Comparison of ENCODE assay signal across 11 cellular contexts in the genomic region with DNA sequence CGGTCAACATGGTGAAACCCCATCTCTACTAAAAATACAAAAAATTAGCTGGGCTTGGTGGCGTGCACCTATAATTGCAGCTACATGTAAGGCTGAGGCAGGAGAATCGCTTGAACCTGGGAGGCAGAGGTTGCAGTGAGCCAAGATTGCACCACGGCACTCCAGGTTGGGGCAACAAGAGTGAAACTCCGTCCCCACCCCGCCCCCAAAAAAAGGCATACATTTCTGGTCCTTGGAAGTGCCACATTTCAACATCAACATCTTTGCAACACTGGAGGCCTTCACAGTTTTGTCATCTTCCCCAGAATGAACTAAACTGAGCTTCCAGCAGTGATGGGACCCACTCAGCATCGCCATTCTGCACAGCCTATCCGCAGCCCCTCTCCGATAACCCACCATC. TPM values are rescaled to one million over a fixed set of nuclear protein-coding genes. Genes with fewer than 3 reads are reported as not detected.
DNase-seq lines count a peak whose midpoint lies in the region; ATAC-seq and TF ChIP-seq lines count a peak whose summit lies in the region.
"Had no signal": no experiment of that assay in that cellular context is flagged by ENCODE, and none has a peak within 500 bp of the region (broad histone marks: within the 10 kb centered on the region; RNA-seq: fewer than 3 reads in every experiment).

No MANE protein-coding gene starts in this region.

- H3K9me3 ChIP-seq in testis = no peaks in the 10 kb centered on the region
- H3K9me3 ChIP-seq: A549 had no signal

- H3K36me3 ChIP-seq in testis (ENCODE audit: low read depth, missing control alignments) = no peaks in the 10 kb centered on the region

- CTCF ChIA-PET in activated CD8-positive, alpha-beta T cell treated with anti-CD3 and anti-CD28 coated beads, Interleukin-2, amount 10 ng/mL, durations not matched to agents 7 days and 5 days (lab: Charles Lee) = interaction anchor here (1.7 to 10.1 kb wide), 4 partner anchors 11 to 33 kb away, joined by 5 to 156 read pairs (median 41); no protein-coding TSS in a partner anchor

- no peak overlapping the region for H3K4me3 ChIP-seq in testis
- H3K4me3 ChIP-seq: A549, SK-N-MC had no signal

- POLR2A ChIA-PET in activated CD8-positive, alpha-beta T cell treated with anti-CD3 and anti-CD28 coated beads, Interleukin-2, amount 10 ng/mL, durations not matched to agents 7 days and 5 days (lab: Charles Lee) = interaction anchor here (2.8 kb wide), 1 partner anchor 10 kb away, joined by 15 read pairs; no protein-coding TSS in a partner anchor

- ATAC-seq in activated CD8-positive, alpha-beta T cell treated with anti-CD3 and anti-CD28 coated beads, Interleukin-2, amount 10 ng/mL, durations not matched to agents 7 days and 5 days = no peak
- ATAC-seq: A549 had no signal

- 94 to 98% methylated on average over 9 of the region's 9 CpGs for WGBS in testis, 2 donors

- H3K27me3 Mint-ChIP-seq in activated CD4-positive, alpha-beta T cell treated with anti-CD3 and anti-CD28 coated beads, Interleukin-2, amount 10 ng/mL, durations not matched to agents 24 days and 14 days = no peaks in the 10 kb centered on the region
- H3K27me3 Mint-ChIP-seq in activated CD8-positive, alpha-beta T cell treated with anti-CD3 and anti-CD28 coated beads, Interleukin-2, amount 10 ng/mL, durations not matched to agents 7 days and 5 days (ENCODE audit: low read depth) = no peaks in the 10 kb centered on the region
- no peaks in the 10 kb centered on the region for H3K27me3 Mint-ChIP-seq in mesothelial cell of epicardium (ENCODE audit: low read depth)

- peaks cover 83% of the 10 kb centered on the region for H3K4me1 ChIP-seq in testis

- no peaks in the 10 kb centered on the region for H3K9me3 Mint-ChIP-seq in activated CD4-positive, alpha-beta T cell treated with anti-CD3 and anti-CD28 coated beads, Interleukin-2, amount 10 ng/mL, durations not matched to agents 24 days and 14 days
- no peaks in the 10 kb centered on the region for H3K9me3 Mint-ChIP-seq in activated CD8-positive, alpha-beta T cell treated with anti-CD3 and anti-CD28 coated beads, Interleukin-2, amount 10 ng/mL, durations not matched to agents 7 days and 5 days (ENCODE audit: insufficient read depth)
- H3K9me3 Mint-ChIP-seq in mesothelial cell of epicardium = no peaks in the 10 kb centered on the region

- H3K4me1 Mint-ChIP-seq in activated CD4-positive, alpha-beta T cell treated with anti-CD3 and anti-CD28 coated beads, Interleukin-2, amount 10 ng/mL, durations not matched to agents 24 days and 14 days = peaks cover 78% of the 10 kb centered on the region
- H3K4me1 Mint-ChIP-seq in activated CD8-positive, alpha-beta T cell treated with anti-CD3 and anti-CD28 coated beads, Interleukin-2, amount 10 ng/mL, durations not matched to agents 7 days and 5 days (ENCODE audit: low read depth) = peaks cover 65% of the 10 kb centered on the region
- H3K4me1 Mint-ChIP-seq in mesothelial cell of epicardium = peaks cover 58% of the 10 kb centered on the region

- TF ChIP-seq CTCF in mesothelial cell of epicardium (IDR thresholded peaks at IDR 0.05; ENCODE audit: unreplicated experiment) (no peak), testis (IDR thresholded peaks at IDR 0.05) (no peak)

- peak overlapping the region; percentile 3 to 81 for H3K27ac ChIP-seq in testis
- H3K27ac ChIP-seq: A549, SK-N-MC had no signal

- DNase-seq in activated CD4-positive, alpha-beta T cell treated with anti-CD3 and anti-CD28 coated beads, Interleukin-2, amount 10 ng/mL, durations not matched to agents 24 days and 14 days = no peak
- no peak for DNase-seq in activated CD4-positive, alpha-beta T cell treated with anti-CD3 and anti-CD28 coated beads for 1 hour
- DNase-seq in activated CD8-positive, alpha-beta T cell treated with anti-CD3 and anti-CD28 coated beads, Interleukin-2, amount 10 ng/mL, durations not matched to agents 7 days and 5 days = no peak
- DNase-seq in mesothelial cell of epicardium (ENCODE audit: low spot score in 2 of 2, unreplicated experiment in 2 of 2) (no peak), testis (no peak), SK-N-DZ (ENCODE audit: low spot score) (no peak), AG08396 (ENCODE audit: low spot score) (no peak), NCI-H128 (lab: John Stamatoyannopoulos, UW; ENCODE audit: unreplicated experiment) (no peak)
- DNase-seq: NCI-H526 treated with DMSO at 0.1 percent for 48 hours had no signal

- TF ChIP-seq POLR2A in testis (IDR thresholded peaks at IDR 0.05) = no peak

- peaks cover 35% of the 10 kb centered on the region for H3K36me3 Mint-ChIP-seq in activated CD4-positive, alpha-beta T cell treated with anti-CD3 and anti-CD28 coated beads, Interleukin-2, amount 10 ng/mL, durations not matched to agents 24 days and 14 days (ENCODE audit: low read depth)
- H3K36me3 Mint-ChIP-seq in activated CD8-positive, alpha-beta T cell treated with anti-CD3 and anti-CD28 coated beads, Interleukin-2, amount 10 ng/mL, durations not matched to agents 7 days and 5 days (ENCODE audit: low read depth) = peaks cover 29% of the 10 kb centered on the region
- H3K36me3 Mint-ChIP-seq in mesothelial cell of epicardium = no peaks in the 10 kb centered on the region

- peak overlapping the region; percentile 68 for H3K27ac Mint-ChIP-seq in activated CD4-positive, alpha-beta T cell treated with anti-CD3 and anti-CD28 coated beads, Interleukin-2, amount 10 ng/mL, durations not matched to agents 24 days and 14 days
- peak overlapping the region; percentile 39 for H3K27ac Mint-ChIP-seq in activated CD8-positive, alpha-beta T cell treated with anti-CD3 and anti-CD28 coated beads, Interleukin-2, amount 10 ng/mL, durations not matched to agents 7 days and 5 days
- H3K27ac Mint-ChIP-seq in mesothelial cell of epicardium = peak overlapping the region; percentile 94

- H3K4me3 Mint-ChIP-seq in activated CD4-positive, alpha-beta T cell treated with anti-CD3 and anti-CD28 coated beads, Interleukin-2, amount 10 ng/mL, durations not matched to agents 24 days and 14 days = peak overlapping the region; percentile 12
- no peak overlapping the region for H3K4me3 Mint-ChIP-seq in activated CD8-positive, alpha-beta T cell treated with anti-CD3 and anti-CD28 coated beads, Interleukin-2, amount 10 ng/mL, durations not matched to agents 7 days and 5 days
- no peak overlapping the region for H3K4me3 Mint-ChIP-seq in mesothelial cell of epicardium

- intact Hi-C loops in activated CD4-positive, alpha-beta T cell treated with anti-CD3 and anti-CD28 coated beads, Interleukin-2, amount 10 ng/mL, durations not matched to agents 24 days and 14 days (cut with micrococcal nuclease) = no loop called here
- intact Hi-C loops in testis (cut with DNase I; ENCODE audit: low total_unique reads) = no loop called here

- no peaks in the 10 kb centered on the region for H3K27me3 ChIP-seq in testis

RNA-seq across cellular contexts. Expression of a gene that starts 36.6 kb away (rescaled TPM):
- total RNA-seq in activated CD4-positive, alpha-beta T cell treated with anti-CD3 and anti-CD28 coated beads, Interleukin-2, amount 10 ng/mL, durations not matched to agents 24 days and 14 days = 20.9 and 21.8 TPM in 2 replicates
- 10 to 100 TPM; 19.9 to 21.8 TPM for total RNA-seq in activated CD8-positive, alpha-beta T cell treated with anti-CD3 and anti-CD28 coated beads, Interleukin-2, amount 10 ng/mL, durations not matched to agents 7 days and 5 days
- total RNA-seq in mesothelial cell of epicardium = 40.7 to 43.0 TPM (median 42.0 TPM) in 3 replicates
- total RNA-seq in testis = 100 to 1,000 TPM; 109 to 125 TPM
- polyA plus RNA-seq in testis (ENCODE audit: insufficient read depth, low read depth, low replicate concordance) = 36.9 TPM
- polyA plus RNA-seq in SK-N-DZ (2014; cell fraction: cytosol; rRNA removed) = 17.1 and 21.9 TPM in 2 replicates
- polyA plus RNA-seq in SK-N-DZ (2014; cell fraction: nucleus; rRNA removed) = 15.9 and 19.3 TPM in 2 replicates

Comparison
In these comparisons a context has a peak if more than half of its experiments do, and no peak if none do; other contexts are left out.
1. H3K27ac Mint-ChIP-seq: peak in every context shown above with its lines; median percentile 94 in mesothelial cell of epicardium; 68 in activated CD4-positive, alpha-beta T cell treated with anti-CD3 and anti-CD28 coated beads, Interleukin-2, amount 10 ng/mL, durations not matched to agents 24 days and 14 days; 39 in activated CD8-positive, alpha-beta T cell treated with anti-CD3 and anti-CD28 coated beads, Interleukin-2, amount 10 ng/mL, durations not matched to agents 7 days and 5 days.